ENCODE assay signal across 19 cellular contexts in the genomic region with DNA sequence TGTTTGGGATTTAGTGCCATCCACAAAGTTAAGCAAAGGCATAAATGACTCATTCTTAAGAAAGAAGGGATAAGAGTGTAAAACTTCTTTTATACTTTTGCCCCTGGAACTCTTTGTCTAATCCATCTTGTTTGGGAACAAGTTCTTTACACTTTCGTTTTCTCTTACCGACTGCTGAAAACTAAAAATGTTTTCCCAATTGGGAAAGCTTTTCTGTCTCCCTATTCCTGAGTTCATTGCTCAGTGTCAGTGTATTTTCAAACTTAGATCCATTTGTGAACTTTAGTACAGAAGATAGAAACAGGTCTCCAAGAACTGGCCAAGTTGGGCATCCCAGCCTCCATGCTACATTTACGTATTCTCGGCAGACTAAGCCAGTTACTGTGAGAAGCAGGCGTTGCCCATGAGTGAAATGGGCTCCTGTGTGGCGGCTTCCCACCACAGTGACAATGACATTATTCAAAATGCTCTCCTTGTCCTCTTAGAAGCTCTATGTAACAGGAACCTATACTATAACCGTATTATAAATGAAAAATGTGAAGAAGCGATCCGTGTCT. TPM values are rescaled to one million over a fixed set of nuclear protein-coding genes. Genes with fewer than 3 reads are reported as not detected.
DNase-seq lines count a peak whose midpoint lies in the region; ATAC-seq and TF ChIP-seq lines count a peak whose summit lies in the region.
"Had no signal": no experiment of that assay in that cellular context is flagged by ENCODE, and none has a peak within 500 bp of the region (broad histone marks: within the 10 kb centered on the region; RNA-seq: fewer than 3 reads in every experiment).

No MANE protein-coding gene starts in this region.

- intact Hi-C loops in Caco-2 (cut with micrococcal nuclease; ENCODE audit: unreplicated experiment), result no loop called here
- intact Hi-C loops in lower lobe of right lung (cut with DNase I), result no loop called here
- intact Hi-C loops in spleen (cut with DNase I; ENCODE audit: low total_unique reads), result no loop called here
- intact Hi-C loops in activated CD4-positive, alpha-beta memory T cell treated with anti-CD3 and anti-CD28 coated beads for 36 hours (cut with micrococcal nuclease), result no loop called here

- POLR2A ChIA-PET in Caco-2 (lab: Charles Lee), result no interaction called here
- POLR2A ChIA-PET in WTC11 (lab: Charles Lee), result no interaction called here
- POLR2A ChIA-PET in activated CD4-positive, alpha-beta memory T cell treated with anti-CD3 and anti-CD28 coated beads for 36 hours (lab: Charles Lee), result no interaction called here

- ATAC-seq in WTC11, result no peak
- no peak for ATAC-seq in lower lobe of right lung
- ATAC-seq: activated CD4-positive, alpha-beta T cell treated with anti-CD3 and anti-CD28 coated beads for 36 hours; activated T-cell treated with anti-CD3 and anti-CD28 coated beads, Interleukin-2, amount 50 U/mL, for 72 hours had no signal

- H3K36me3 ChIP-seq in Caco-2 (ENCODE audit: control insufficient read depth, insufficient read depth, low read length), result no peaks in the 10 kb centered on the region
- H3K36me3 ChIP-seq in lower lobe of right lung, result no peaks in the 10 kb centered on the region
- H3K36me3 ChIP-seq in spleen, result no peaks in the 10 kb centered on the region
- H3K36me3 ChIP-seq: BLaER1, neural progenitor cell had no signal

- TF ChIP-seq POLR2A in spleen (IDR thresholded peaks at IDR 0.05), result no peak

- H3K36me3 Mint-ChIP-seq in Caco-2 (ENCODE audit: insufficient read depth, unreplicated experiment) (no peaks in the 10 kb centered on the region), WTC11 (0 out of 2 replicates have a peak, but pooled peaks cover 2% of the 10 kb centered on the region)
- no peaks in the 10 kb centered on the region for H3K36me3 Mint-ChIP-seq in activated CD4-positive, alpha-beta memory T cell treated with anti-CD3 and anti-CD28 coated beads for 36 hours
- H3K36me3 Mint-ChIP-seq: neural progenitor cell had no signal

- TF ChIP-seq CTCF in Caco-2 (IDR thresholded peaks at IDR 0.05; ENCODE audit: insufficient read depth in 1 of 2, low read depth in 1 of 2, low read length in 1 of 2, severe bottlenecking in 1 of 2, unreplicated experiment in 1 of 2) (no peak), WTC11 (IDR thresholded peaks at IDR 0.05) (no peak), lower lobe of right lung (IDR thresholded peaks at IDR 0.05) (no peak), spleen (IDR thresholded peaks at IDR 0.05 in 8 of 11, conservative IDR thresholded peaks at IDR 0.05 in 3 of 11) (no peak)

- H3K4me1 ChIP-seq in Caco-2 (peaks cover 25% of the 10 kb centered on the region), lower lobe of right lung (peaks cover 19% of the 10 kb centered on the region), spleen (peaks cover 0 to 24% (median 8%) of the 10 kb centered on the region in 6 donors)
- H3K4me1 ChIP-seq: BLaER1 had no signal

- CTCF ChIA-PET in Caco-2 (lab: Charles Lee), result no interaction called here
- CTCF ChIA-PET in WTC11 (lab: Charles Lee), result interaction anchor here (0.6 to 3.7 kb wide), 4 partner anchors 9 to 185 kb away, joined by 3 to 20 read pairs (median 7); no protein-coding TSS in a partner anchor
- CTCF ChIA-PET in activated CD4-positive, alpha-beta memory T cell treated with anti-CD3 and anti-CD28 coated beads for 36 hours (lab: Charles Lee), result interaction anchor here (2.1 to 4.0 kb wide), 2 partner anchors 10 to 25 kb away, joined by 5 to 14 read pairs; no protein-coding TSS in a partner anchor

- no peak overlapping the region for H3K4me3 Mint-ChIP-seq in Caco-2 (ENCODE audit: unreplicated experiment)
- no peak overlapping the region for H3K4me3 Mint-ChIP-seq in WTC11
- H3K4me3 Mint-ChIP-seq in activated CD4-positive, alpha-beta memory T cell treated with anti-CD3 and anti-CD28 coated beads for 36 hours, result no peak overlapping the region
- H3K4me3 Mint-ChIP-seq: activated CD4-positive, alpha-beta T cell treated with anti-CD3 and anti-CD28 coated beads for 36 hours; activated T-cell treated with anti-CD3 and anti-CD28 coated beads, Interleukin-2, amount 50 U/mL, for 72 hours; neural progenitor cell had no signal

- H3K4me1 Mint-ChIP-seq in Caco-2 (ENCODE audit: low read depth, unreplicated experiment) (peaks cover 12% of the 10 kb centered on the region), WTC11 (peaks cover 74% of the 10 kb centered on the region)
- H3K4me1 Mint-ChIP-seq in activated CD4-positive, alpha-beta memory T cell treated with anti-CD3 and anti-CD28 coated beads for 36 hours (ENCODE audit: low read depth), result no peaks in the 10 kb centered on the region
- H3K4me1 Mint-ChIP-seq: activated CD4-positive, alpha-beta T cell treated with anti-CD3 and anti-CD28 coated beads for 36 hours had no signal

- H3K27ac ChIP-seq in lower lobe of right lung, result peak overlapping the region; percentile 54
- H3K27ac ChIP-seq in spleen, result peak overlapping the region in 7 of 8 donors; percentile 44 to 65 (median 51)
- H3K27ac ChIP-seq: BLaER1, neural progenitor cell, PC-9 had no signal

- peak overlapping the region; percentile 23 for H3K27ac Mint-ChIP-seq in Caco-2 (ENCODE audit: unreplicated experiment)
- peak overlapping the region; percentile 69 for H3K27ac Mint-ChIP-seq in WTC11
- H3K27ac Mint-ChIP-seq in activated CD4-positive, alpha-beta memory T cell treated with anti-CD3 and anti-CD28 coated beads for 36 hours, result no peak overlapping the region
- H3K27ac Mint-ChIP-seq: activated CD4-positive, alpha-beta T cell treated with anti-CD3 and anti-CD28 coated beads for 36 hours; activated T-cell treated with anti-CD3 and anti-CD28 coated beads, Interleukin-2, amount 50 U/mL, for 72 hours; neural progenitor cell had no signal

- WGBS in spleen, 5 donors, result 74 to 89% (median 83%) methylated on average over 9 of the region's 9 CpGs

- H3K9me3 Mint-ChIP-seq in Caco-2 (ENCODE audit: unreplicated experiment) (no peaks in the 10 kb centered on the region), WTC11 (no peaks in the 10 kb centered on the region)
- H3K9me3 Mint-ChIP-seq in activated CD4-positive, alpha-beta memory T cell treated with anti-CD3 and anti-CD28 coated beads for 36 hours, result no peaks in the 10 kb centered on the region
- H3K9me3 Mint-ChIP-seq: activated T-cell treated with anti-CD3 and anti-CD28 coated beads, Interleukin-2, amount 50 U/mL, for 72 hours; neural progenitor cell had no signal

- no peaks in the 10 kb centered on the region for H3K27me3 ChIP-seq in Caco-2 (replicated peaks; ENCODE audit: control insufficient read depth, insufficient read depth, low read length)
- no peaks in the 10 kb centered on the region for H3K27me3 ChIP-seq in lower lobe of right lung (ENCODE audit: low read depth)
- peaks cover 0 to 44% (median 0%) of the 10 kb centered on the region in 7 donors for H3K27me3 ChIP-seq in spleen (replicated peaks in 1 of 7)
- H3K27me3 ChIP-seq: BLaER1, neural progenitor cell had no signal

- H3K9me3 ChIP-seq in Caco-2, result no peaks in the 10 kb centered on the region
- no peaks in the 10 kb centered on the region for H3K9me3 ChIP-seq in lower lobe of right lung
- H3K9me3 ChIP-seq in spleen, result no peaks in the 10 kb centered on the region
- H3K9me3 ChIP-seq: BLaER1 had no signal

- H3K4me3 ChIP-seq in Caco-2 (ENCODE audit: low read depth, low read length), result no peak overlapping the region
- peak overlapping the region; percentile 20 for H3K4me3 ChIP-seq in lower lobe of right lung
- H3K4me3 ChIP-seq in spleen, result no peak overlapping the region
- H3K4me3 ChIP-seq: BLaER1, neural progenitor cell, PC-9, smooth muscle cell had no signal

- DNase-seq in Caco-2 (no peak), WTC11 (ENCODE audit: low spot score) (no peak), lower lobe of right lung (no peak), spleen (no peak), NCI-H2196 treated with DMSO at 0.1 percent for 48 hours (lab: John Stamatoyannopoulos, UW; ENCODE audit: unreplicated experiment) (no peak), T-helper 2 cell (no peak)
- no peak for DNase-seq in activated CD4-positive, alpha-beta T cell treated with anti-CD3 and anti-CD28 coated beads for 48 hours
- DNase-seq in activated CD4-positive, alpha-beta memory T cell treated with anti-CD3 and anti-CD28 coated beads for 36 hours, result no peak
- DNase-seq: activated CD4-positive, alpha-beta T cell treated with anti-CD3 and anti-CD28 coated beads for 36 hours; activated T-cell treated with anti-CD3 and anti-CD28 coated beads, Interleukin-2, amount 50 U/mL, for 72 hours; DMS79; HCEC 1CT; KBM-7; NCI-H1417 treated with DMSO at 0.1 percent for 48 hours; NCI-H510A; PC-9 had no signal

- H3K27me3 Mint-ChIP-seq in Caco-2 (ENCODE audit: insufficient read depth, unreplicated experiment), result no peaks in the 10 kb centered on the region
- H3K27me3 Mint-ChIP-seq in WTC11 (ENCODE audit: low read depth), result no peaks in the 10 kb centered on the region
- H3K27me3 Mint-ChIP-seq in activated CD4-positive, alpha-beta memory T cell treated with anti-CD3 and anti-CD28 coated beads for 36 hours, result no peaks in the 10 kb centered on the region
- H3K27me3 Mint-ChIP-seq: activated CD4-positive, alpha-beta T cell treated with anti-CD3 and anti-CD28 coated beads for 36 hours had no signal

- no TSS peak for BruUV-seq in Caco-2 (replicated peaks; lab: Mats Ljungman, UMichigan)

TF ChIP-seq in WTC11, 78 proteins besides CTCF, POLR2A, EP300 and RAD21 (continues in another document):
- TF ChIP-seq, protein P1, sequence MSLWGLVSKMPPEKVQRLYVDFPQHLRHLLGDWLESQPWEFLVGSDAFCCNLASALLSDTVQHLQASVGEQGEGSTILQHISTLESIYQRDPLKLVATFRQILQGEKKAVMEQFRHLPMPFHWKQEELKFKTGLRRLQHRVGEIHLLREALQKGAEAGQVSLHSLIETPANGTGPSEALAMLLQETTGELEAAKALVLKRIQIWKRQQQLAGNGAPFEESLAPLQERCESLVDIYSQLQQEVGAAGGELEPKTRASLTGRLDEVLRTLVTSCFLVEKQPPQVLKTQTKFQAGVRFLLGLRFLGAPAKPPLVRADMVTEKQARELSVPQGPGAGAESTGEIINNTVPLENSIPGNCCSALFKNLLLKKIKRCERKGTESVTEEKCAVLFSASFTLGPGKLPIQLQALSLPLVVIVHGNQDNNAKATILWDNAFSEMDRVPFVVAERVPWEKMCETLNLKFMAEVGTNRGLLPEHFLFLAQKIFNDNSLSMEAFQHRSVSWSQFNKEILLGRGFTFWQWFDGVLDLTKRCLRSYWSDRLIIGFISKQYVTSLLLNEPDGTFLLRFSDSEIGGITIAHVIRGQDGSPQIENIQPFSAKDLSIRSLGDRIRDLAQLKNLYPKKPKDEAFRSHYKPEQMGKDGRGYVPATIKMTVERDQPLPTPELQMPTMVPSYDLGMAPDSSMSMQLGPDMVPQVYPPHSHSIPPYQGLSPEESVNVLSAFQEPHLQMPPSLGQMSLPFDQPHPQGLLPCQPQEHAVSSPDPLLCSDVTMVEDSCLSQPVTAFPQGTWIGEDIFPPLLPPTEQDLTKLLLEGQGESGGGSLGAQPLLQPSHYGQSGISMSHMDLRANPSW (CRISPR knock-in tag; conservative IDR thresholded peaks at IDR 0.05; ENCODE audit: low read depth), result no peak
- TF ChIP-seq FOXJ3 (CRISPR knock-in tag; IDR thresholded peaks at IDR 0.05; ENCODE audit: borderline replicate concordance), result no peak

RNA-seq across cellular contexts. Expression of a gene that starts 51.7 kb away (rescaled TPM):
- total RNA-seq in Caco-2 (2022) (109 and 119 TPM in 2 replicates), WTC11 (2021) (42.2 to 43.9 TPM (median 43.7 TPM) in 3 replicates), lower lobe of right lung (171 TPM), spleen (100 to 1,000 TPM; 127 to 199 (median 156) TPM)
- polyA plus RNA-seq in spleen, result 10 to 100 TPM; 14.8 to 29.6 (median 16.9) TPM
- 10 to 100 TPM; 84.8 to 85.9 TPM for total RNA-seq in activated CD4-positive, alpha-beta memory T cell treated with anti-CD3 and anti-CD28 coated beads for 36 hours
